9 cellular contexts compared by ENCODE assay signal in the genomic region with DNA sequence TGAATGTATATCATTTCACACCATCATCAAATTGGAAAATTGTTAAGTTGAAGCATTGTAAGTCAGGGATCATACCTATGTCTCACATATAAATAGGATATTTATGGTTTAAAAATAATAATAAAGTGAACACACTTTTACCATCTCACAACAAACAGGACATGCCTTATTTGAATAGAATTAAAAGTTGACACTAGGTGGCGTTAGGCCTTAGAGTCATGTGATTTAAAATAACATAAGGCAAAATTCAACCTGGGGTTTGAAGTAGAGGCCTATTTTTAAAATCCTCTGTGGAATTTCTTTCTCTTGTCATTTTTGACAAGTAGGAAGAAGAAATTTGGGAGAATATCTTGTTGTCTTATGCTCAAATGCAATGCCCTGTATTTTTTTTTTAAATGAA.
DNase-seq lines count a peak whose midpoint lies in the region; ATAC-seq and TF ChIP-seq lines count a peak whose summit lies in the region.
"Had no signal": no experiment of that assay in that cellular context is flagged by ENCODE, and none has a peak within 500 bp of the region (broad histone marks: within the 10 kb centered on the region; RNA-seq: fewer than 3 reads in every experiment).

No MANE protein-coding gene starts in this region.

- no peaks in the 10 kb centered on the region for H3K27me3 Mint-ChIP-seq in activated CD4-positive, alpha-beta memory T cell treated with anti-CD3 and anti-CD28 coated beads for 36 hours

- no peaks in the 10 kb centered on the region for H3K36me3 Mint-ChIP-seq in activated CD4-positive, alpha-beta memory T cell treated with anti-CD3 and anti-CD28 coated beads for 36 hours

- H3K4me3 Mint-ChIP-seq in activated CD4-positive, alpha-beta memory T cell treated with anti-CD3 and anti-CD28 coated beads for 36 hours: no peak overlapping the region

- peak; percentile 80 for ATAC-seq in HG03439 (IDR thresholded peaks at IDR 0.05; ENCODE audit: unreplicated experiment)

- no peaks in the 10 kb centered on the region for H3K4me1 Mint-ChIP-seq in activated CD4-positive, alpha-beta memory T cell treated with anti-CD3 and anti-CD28 coated beads for 36 hours (ENCODE audit: low read depth)

- intact Hi-C loops in activated CD4-positive, alpha-beta memory T cell treated with anti-CD3 and anti-CD28 coated beads for 36 hours (cut with micrococcal nuclease): no loop called here

- CTCF ChIA-PET in activated CD4-positive, alpha-beta memory T cell treated with anti-CD3 and anti-CD28 coated beads for 36 hours (lab: Charles Lee): no interaction called here

- peak; percentile 5 for DNase-seq in GM10266 (ENCODE audit: extremely low spot score)
- peak; percentile 15 for DNase-seq in medulla oblongata (ENCODE audit: extremely low spot score)
- DNase-seq in NCI-H1694 treated with DMSO at 0.1 percent for 48 hours (lab: John Stamatoyannopoulos, UW): no peak
- DNase-seq in stimulated activated naive CD4-positive, alpha-beta T cell (lab: John Stamatoyannopoulos, UW): no peak
- no peak for DNase-seq in NCI-H2029 treated with DMSO at 0.1 percent for 48 hours (lab: John Stamatoyannopoulos, UW)
- DNase-seq in activated CD4-positive, alpha-beta memory T cell treated with anti-CD3 and anti-CD28 coated beads for 36 hours: no peak
- DNase-seq: activated effector memory CD4-positive, alpha-beta T cell treated with Interleukin-2 at 50 U/mL for 16 hours had no signal

- POLR2A ChIA-PET in activated CD4-positive, alpha-beta memory T cell treated with anti-CD3 and anti-CD28 coated beads for 36 hours (lab: Charles Lee): no interaction called here

- peak; percentile 43 for TF ChIP-seq CTCF in GM10266 (IDR thresholded peaks at IDR 0.05; ENCODE audit: control insufficient read depth, insufficient read depth, low read depth, missing control alignments)
- peak; percentile 76 for TF ChIP-seq CTCF in VCaP (conservative IDR thresholded peaks at IDR 0.05)

- H3K27ac Mint-ChIP-seq in activated CD4-positive, alpha-beta memory T cell treated with anti-CD3 and anti-CD28 coated beads for 36 hours: no peak overlapping the region

- no peak overlapping the region for H3K27ac ChIP-seq in VCaP

- H3K9me3 Mint-ChIP-seq in activated CD4-positive, alpha-beta memory T cell treated with anti-CD3 and anti-CD28 coated beads for 36 hours: peaks cover 25% of the 10 kb centered on the region

Comparison
In these comparisons a context has a peak if more than half of its experiments do, and no peak if none do; other contexts are left out.
1. DNase-seq: peak in GM10266 (single experiment) and medulla oblongata (single experiment); none in NCI-H1694 treated with DMSO at 0.1 percent for 48 hours (single experiment), stimulated activated naive CD4-positive, alpha-beta T cell (0 of 6), NCI-H2029 treated with DMSO at 0.1 percent for 48 hours (single experiment) and activated CD4-positive, alpha-beta memory T cell treated with anti-CD3 and anti-CD28 coated beads for 36 hours (single experiment).